In genomic region chr2:85583667-85584353, GRCh38 we compare ENCODE assay signal across 1 cellular context.
TF ChIP-seq lines count a peak whose summit lies in the region.

No MANE protein-coding gene starts in this region.

TF ChIP-seq in HepG2, 621 proteins besides CTCF, POLR2A, EP300 and RAD21 (continued from another document and continues in another):
- TF ChIP-seq, protein P1, sequence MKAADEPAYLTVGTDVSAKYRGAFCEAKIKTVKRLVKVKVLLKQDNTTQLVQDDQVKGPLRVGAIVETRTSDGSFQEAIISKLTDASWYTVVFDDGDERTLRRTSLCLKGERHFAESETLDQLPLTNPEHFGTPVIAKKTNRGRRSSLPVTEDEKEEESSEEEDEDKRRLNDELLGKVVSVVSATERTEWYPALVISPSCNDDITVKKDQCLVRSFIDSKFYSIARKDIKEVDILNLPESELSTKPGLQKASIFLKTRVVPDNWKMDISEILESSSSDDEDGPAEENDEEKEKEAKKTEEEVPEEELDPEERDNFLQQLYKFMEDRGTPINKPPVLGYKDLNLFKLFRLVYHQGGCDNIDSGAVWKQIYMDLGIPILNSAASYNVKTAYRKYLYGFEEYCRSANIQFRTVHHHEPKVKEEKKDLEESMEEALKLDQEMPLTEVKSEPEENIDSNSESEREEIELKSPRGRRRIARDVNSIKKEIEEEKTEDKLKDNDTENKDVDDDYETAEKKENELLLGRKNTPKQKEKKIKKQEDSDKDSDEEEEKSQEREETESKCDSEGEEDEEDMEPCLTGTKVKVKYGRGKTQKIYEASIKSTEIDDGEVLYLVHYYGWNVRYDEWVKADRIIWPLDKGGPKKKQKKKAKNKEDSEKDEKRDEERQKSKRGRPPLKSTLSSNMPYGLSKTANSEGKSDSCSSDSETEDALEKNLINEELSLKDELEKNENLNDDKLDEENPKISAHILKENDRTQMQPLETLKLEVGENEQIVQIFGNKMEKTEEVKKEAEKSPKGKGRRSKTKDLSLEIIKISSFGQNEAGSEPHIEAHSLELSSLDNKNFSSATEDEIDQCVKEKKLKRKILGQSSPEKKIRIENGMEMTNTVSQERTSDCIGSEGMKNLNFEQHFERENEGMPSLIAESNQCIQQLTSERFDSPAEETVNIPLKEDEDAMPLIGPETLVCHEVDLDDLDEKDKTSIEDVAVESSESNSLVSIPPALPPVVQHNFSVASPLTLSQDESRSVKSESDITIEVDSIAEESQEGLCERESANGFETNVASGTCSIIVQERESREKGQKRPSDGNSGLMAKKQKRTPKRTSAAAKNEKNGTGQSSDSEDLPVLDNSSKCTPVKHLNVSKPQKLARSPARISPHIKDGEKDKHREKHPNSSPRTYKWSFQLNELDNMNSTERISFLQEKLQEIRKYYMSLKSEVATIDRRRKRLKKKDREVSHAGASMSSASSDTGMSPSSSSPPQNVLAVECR (CRISPR knock-in tag; IDR thresholded peaks at IDR 0.05; ENCODE audit: borderline replicate concordance), result no peak
- peak; percentile 82; the same call in 1 of the 2 replicates for TF ChIP-seq ZC3H4 (CRISPR knock-in tag; IDR thresholded peaks at IDR 0.05; ENCODE audit: borderline replicate concordance)
- TF ChIP-seq JUND (CRISPR knock-in tag; IDR thresholded peaks at IDR 0.05), result no peak
- no peak for TF ChIP-seq ZNF816 (CRISPR knock-in tag; IDR thresholded peaks at IDR 0.05; ENCODE audit: borderline replicate concordance)
- TF ChIP-seq TFAP4 (IDR thresholded peaks at IDR 0.05; ENCODE audit: borderline replicate concordance, low read depth), result no peak
- TF ChIP-seq ZFY (CRISPR knock-in tag; IDR thresholded peaks at IDR 0.05), result no peak
- TF ChIP-seq NR2F1 (CRISPR knock-in tag; IDR thresholded peaks at IDR 0.05), result no peak
- TF ChIP-seq ZNF18 (CRISPR knock-in tag; IDR thresholded peaks at IDR 0.05; ENCODE audit: insufficient replicate concordance), result no peak
- no peak for TF ChIP-seq PRMT3 (CRISPR knock-in tag; IDR thresholded peaks at IDR 0.05; ENCODE audit: borderline replicate concordance, low read depth)
- no peak for TF ChIP-seq ZNF570 (CRISPR knock-in tag; IDR thresholded peaks at IDR 0.05; ENCODE audit: borderline replicate concordance)
- no peak for TF ChIP-seq ZNF530 (CRISPR knock-in tag; IDR thresholded peaks at IDR 0.05; ENCODE audit: low read depth)
- no peak; the same call in 1 of the 2 replicates for TF ChIP-seq MTERF4 (CRISPR knock-in tag; IDR thresholded peaks at IDR 0.05)
- TF ChIP-seq E2F5 (CRISPR knock-in tag; conservative IDR thresholded peaks at IDR 0.05), result no peak
- TF ChIP-seq ZNF441 (CRISPR knock-in tag; IDR thresholded peaks at IDR 0.05; ENCODE audit: borderline replicate concordance), result no peak
- no peak for TF ChIP-seq ZNF614 (CRISPR knock-in tag; IDR thresholded peaks at IDR 0.05; ENCODE audit: borderline replicate concordance)
- peak; percentile 47; the same call in 1 of the 2 replicates for TF ChIP-seq MAX (IDR thresholded peaks at IDR 0.05)
- no peak for TF ChIP-seq ZNF180 (CRISPR knock-in tag; IDR thresholded peaks at IDR 0.05; ENCODE audit: borderline replicate concordance, low read depth)
- no peak for TF ChIP-seq NCOR1 (IDR thresholded peaks at IDR 0.05; ENCODE audit: borderline replicate concordance, low read length)
- TF ChIP-seq, protein P2, sequence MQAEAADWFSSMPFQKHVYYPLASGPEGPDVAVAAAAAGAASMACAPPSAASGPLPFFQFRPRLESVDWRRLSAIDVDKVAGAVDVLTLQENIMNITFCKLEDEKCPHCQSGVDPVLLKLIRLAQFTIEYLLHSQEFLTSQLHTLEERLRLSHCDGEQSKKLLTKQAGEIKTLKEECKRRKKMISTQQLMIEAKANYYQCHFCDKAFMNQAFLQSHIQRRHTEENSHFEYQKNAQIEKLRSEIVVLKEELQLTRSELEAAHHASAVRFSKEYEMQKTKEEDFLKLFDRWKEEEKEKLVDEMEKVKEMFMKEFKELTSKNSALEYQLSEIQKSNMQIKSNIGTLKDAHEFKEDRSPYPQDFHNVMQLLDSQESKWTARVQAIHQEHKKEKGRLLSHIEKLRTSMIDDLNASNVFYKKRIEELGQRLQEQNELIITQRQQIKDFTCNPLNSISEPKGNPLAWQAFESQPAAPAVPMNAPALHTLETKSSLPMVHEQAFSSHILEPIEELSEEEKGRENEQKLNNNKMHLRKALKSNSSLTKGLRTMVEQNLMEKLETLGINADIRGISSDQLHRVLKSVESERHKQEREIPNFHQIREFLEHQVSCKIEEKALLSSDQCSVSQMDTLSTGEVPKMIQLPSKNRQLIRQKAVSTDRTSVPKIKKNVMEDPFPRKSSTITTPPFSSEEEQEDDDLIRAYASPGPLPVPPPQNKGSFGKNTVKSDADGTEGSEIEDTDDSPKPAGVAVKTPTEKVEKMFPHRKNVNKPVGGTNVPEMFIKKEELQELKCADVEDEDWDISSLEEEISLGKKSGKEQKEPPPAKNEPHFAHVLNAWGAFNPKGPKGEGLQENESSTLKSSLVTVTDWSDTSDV (CRISPR knock-in tag; IDR thresholded peaks at IDR 0.05), result no peak
- no peak for TF ChIP-seq WIZ (CRISPR knock-in tag; IDR thresholded peaks at IDR 0.05)
- TF ChIP-seq HBP1 (CRISPR knock-in tag; IDR thresholded peaks at IDR 0.05; ENCODE audit: low read depth), result no peak
- TF ChIP-seq TP53 (CRISPR knock-in tag; conservative IDR thresholded peaks at IDR 0.05), result no peak
- TF ChIP-seq TAF1 (CRISPR knock-in tag; IDR thresholded peaks at IDR 0.05), result no peak
- TF ChIP-seq ZSCAN30 (CRISPR knock-in tag; IDR thresholded peaks at IDR 0.05), result no peak
- no peak for TF ChIP-seq ZNF850 (CRISPR knock-in tag; conservative IDR thresholded peaks at IDR 0.05)
- no peak for TF ChIP-seq BATF2 (CRISPR knock-in tag; IDR thresholded peaks at IDR 0.05)
- 0 out of 2 replicates have a peak, but pooled peaks have one; percentile 49 for TF ChIP-seq ZNF644 (CRISPR knock-in tag; IDR thresholded peaks at IDR 0.05; ENCODE audit: low read depth)
- no peak for TF ChIP-seq EED (CRISPR knock-in tag; IDR thresholded peaks at IDR 0.05)
- no peak for TF ChIP-seq ZNF7 (CRISPR knock-in tag; IDR thresholded peaks at IDR 0.05)
- TF ChIP-seq, protein P3, sequence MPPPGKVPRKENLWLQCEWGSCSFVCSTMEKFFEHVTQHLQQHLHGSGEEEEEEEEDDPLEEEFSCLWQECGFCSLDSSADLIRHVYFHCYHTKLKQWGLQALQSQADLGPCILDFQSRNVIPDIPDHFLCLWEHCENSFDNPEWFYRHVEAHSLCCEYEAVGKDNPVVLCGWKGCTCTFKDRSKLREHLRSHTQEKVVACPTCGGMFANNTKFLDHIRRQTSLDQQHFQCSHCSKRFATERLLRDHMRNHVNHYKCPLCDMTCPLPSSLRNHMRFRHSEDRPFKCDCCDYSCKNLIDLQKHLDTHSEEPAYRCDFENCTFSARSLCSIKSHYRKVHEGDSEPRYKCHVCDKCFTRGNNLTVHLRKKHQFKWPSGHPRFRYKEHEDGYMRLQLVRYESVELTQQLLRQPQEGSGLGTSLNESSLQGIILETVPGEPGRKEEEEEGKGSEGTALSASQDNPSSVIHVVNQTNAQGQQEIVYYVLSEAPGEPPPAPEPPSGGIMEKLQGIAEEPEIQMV (CRISPR knock-in tag; IDR thresholded peaks at IDR 0.05; ENCODE audit: low read depth), result no peak
- TF ChIP-seq PHF5A (CRISPR knock-in tag; IDR thresholded peaks at IDR 0.05; ENCODE audit: low read depth, unreplicated experiment), result no peak
- TF ChIP-seq, protein P4, sequence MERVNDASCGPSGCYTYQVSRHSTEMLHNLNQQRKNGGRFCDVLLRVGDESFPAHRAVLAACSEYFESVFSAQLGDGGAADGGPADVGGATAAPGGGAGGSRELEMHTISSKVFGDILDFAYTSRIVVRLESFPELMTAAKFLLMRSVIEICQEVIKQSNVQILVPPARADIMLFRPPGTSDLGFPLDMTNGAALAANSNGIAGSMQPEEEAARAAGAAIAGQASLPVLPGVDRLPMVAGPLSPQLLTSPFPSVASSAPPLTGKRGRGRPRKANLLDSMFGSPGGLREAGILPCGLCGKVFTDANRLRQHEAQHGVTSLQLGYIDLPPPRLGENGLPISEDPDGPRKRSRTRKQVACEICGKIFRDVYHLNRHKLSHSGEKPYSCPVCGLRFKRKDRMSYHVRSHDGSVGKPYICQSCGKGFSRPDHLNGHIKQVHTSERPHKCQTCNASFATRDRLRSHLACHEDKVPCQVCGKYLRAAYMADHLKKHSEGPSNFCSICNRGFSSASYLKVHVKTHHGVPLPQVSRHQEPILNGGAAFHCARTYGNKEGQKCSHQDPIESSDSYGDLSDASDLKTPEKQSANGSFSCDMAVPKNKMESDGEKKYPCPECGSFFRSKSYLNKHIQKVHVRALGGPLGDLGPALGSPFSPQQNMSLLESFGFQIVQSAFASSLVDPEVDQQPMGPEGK (CRISPR knock-in tag; IDR thresholded peaks at IDR 0.05), result no peak
- no peak for TF ChIP-seq MBNL3 (CRISPR knock-in tag; conservative IDR thresholded peaks at IDR 0.05)
- TF ChIP-seq, protein P5, sequence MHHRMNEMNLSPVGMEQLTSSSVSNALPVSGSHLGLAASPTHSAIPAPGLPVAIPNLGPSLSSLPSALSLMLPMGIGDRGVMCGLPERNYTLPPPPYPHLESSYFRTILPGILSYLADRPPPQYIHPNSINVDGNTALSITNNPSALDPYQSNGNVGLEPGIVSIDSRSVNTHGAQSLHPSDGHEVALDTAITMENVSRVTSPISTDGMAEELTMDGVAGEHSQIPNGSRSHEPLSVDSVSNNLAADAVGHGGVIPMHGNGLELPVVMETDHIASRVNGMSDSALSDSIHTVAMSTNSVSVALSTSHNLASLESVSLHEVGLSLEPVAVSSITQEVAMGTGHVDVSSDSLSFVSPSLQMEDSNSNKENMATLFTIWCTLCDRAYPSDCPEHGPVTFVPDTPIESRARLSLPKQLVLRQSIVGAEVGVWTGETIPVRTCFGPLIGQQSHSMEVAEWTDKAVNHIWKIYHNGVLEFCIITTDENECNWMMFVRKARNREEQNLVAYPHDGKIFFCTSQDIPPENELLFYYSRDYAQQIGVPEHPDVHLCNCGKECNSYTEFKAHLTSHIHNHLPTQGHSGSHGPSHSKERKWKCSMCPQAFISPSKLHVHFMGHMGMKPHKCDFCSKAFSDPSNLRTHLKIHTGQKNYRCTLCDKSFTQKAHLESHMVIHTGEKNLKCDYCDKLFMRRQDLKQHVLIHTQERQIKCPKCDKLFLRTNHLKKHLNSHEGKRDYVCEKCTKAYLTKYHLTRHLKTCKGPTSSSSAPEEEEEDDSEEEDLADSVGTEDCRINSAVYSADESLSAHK (CRISPR knock-in tag; IDR thresholded peaks at IDR 0.05; ENCODE audit: borderline replicate concordance), result no peak
- TF ChIP-seq MTA1 (CRISPR knock-in tag; IDR thresholded peaks at IDR 0.05; ENCODE audit: borderline replicate concordance), result no peak
- TF ChIP-seq SP1 (IDR thresholded peaks at IDR 0.05), result no peak
- TF ChIP-seq SP1 (CRISPR knock-in tag; IDR thresholded peaks at IDR 0.05), result no peak
- no peak for TF ChIP-seq CC2D1A (CRISPR knock-in tag; IDR thresholded peaks at IDR 0.05)
